In genomic region chr7:94908204-94909022, GRCh38 we compare ENCODE assay signal across 8 cellular contexts. TPM values are rescaled to one million over a fixed set of nuclear protein-coding genes. Genes with fewer than 3 reads are reported as not detected.
A peak's percentile ranks its signal among the peaks of the same experiment; 100 is the strongest.
DNase-seq lines count a peak whose midpoint lies in the region; ATAC-seq, FAIRE-seq and TF ChIP-seq lines count a peak whose summit lies in the region.

No MANE protein-coding gene starts in this region.

- no peaks in the 10 kb centered on the region for H3K79me2 ChIP-seq in astrocyte (ENCODE audit: insufficient read depth, low read length)

- no peaks in the 10 kb centered on the region for H3K27me3 Mint-ChIP-seq in astrocyte (ENCODE audit: low read depth, unreplicated experiment)
- H3K27me3 Mint-ChIP-seq in activated naive CD4-positive, alpha-beta T cell treated with anti-CD3 and anti-CD28 coated beads, Interleukin-2, amount 10 ng/mL, durations not matched to agents 7 days and 5 days: peaks cover 35% of the 10 kb centered on the region

- DNase-seq in DMS53 (lab: John Stamatoyannopoulos, UW): peak; percentile 83
- peak; percentile 65 for DNase-seq in NCI-H128 (lab: John Stamatoyannopoulos, UW; ENCODE audit: unreplicated experiment)
- peak; percentile 8 for DNase-seq in astrocyte (ENCODE audit: low read depth)
- DNase-seq in renal cortical epithelial cell (ENCODE audit: low read depth): peak; percentile 26
- DNase-seq in activated naive CD4-positive, alpha-beta T cell treated with anti-CD3 and anti-CD28 coated beads, Interleukin-2, amount 10 ng/mL, durations not matched to agents 7 days and 5 days: no peak

- no peaks in the 10 kb centered on the region for H3K27me3 ChIP-seq in astrocyte (ENCODE audit: insufficient read depth, low read length)

- H3K4me2 ChIP-seq in astrocyte (ENCODE audit: low read length): peak overlapping the region; percentile 90

- H2AFZ ChIP-seq in astrocyte (ENCODE audit: low read depth, low read length): peak overlapping the region; percentile 93

- H3K4me3 Mint-ChIP-seq in astrocyte (ENCODE audit: unreplicated experiment): peak overlapping the region; percentile 90
- H3K4me3 Mint-ChIP-seq in activated naive CD4-positive, alpha-beta T cell treated with anti-CD3 and anti-CD28 coated beads, Interleukin-2, amount 10 ng/mL, durations not matched to agents 7 days and 5 days: no peak overlapping the region

- peaks cover 4% of the 10 kb centered on the region for H3K4me1 Mint-ChIP-seq in astrocyte (ENCODE audit: low read depth, unreplicated experiment)
- no peaks in the 10 kb centered on the region for H3K4me1 Mint-ChIP-seq in activated naive CD4-positive, alpha-beta T cell treated with anti-CD3 and anti-CD28 coated beads, Interleukin-2, amount 10 ng/mL, durations not matched to agents 7 days and 5 days

- no peak for ATAC-seq in GM19397 (IDR thresholded peaks at IDR 0.05; ENCODE audit: unreplicated experiment)
- no peak for ATAC-seq in HG03439 (IDR thresholded peaks at IDR 0.05; ENCODE audit: unreplicated experiment)

- no peaks in the 10 kb centered on the region for H3K36me3 Mint-ChIP-seq in astrocyte (ENCODE audit: low read depth, unreplicated experiment)
- no peaks in the 10 kb centered on the region for H3K36me3 Mint-ChIP-seq in activated naive CD4-positive, alpha-beta T cell treated with anti-CD3 and anti-CD28 coated beads, Interleukin-2, amount 10 ng/mL, durations not matched to agents 7 days and 5 days

- H3K4me3 ChIP-seq in astrocyte (ENCODE audit: insufficient read depth, low read depth, low read length) (peak overlapping the region; percentile 71), iPS-11a (ENCODE audit: low read depth, low read length) (peak overlapping the region; percentile 60)

- H3K27ac Mint-ChIP-seq in astrocyte (ENCODE audit: unreplicated experiment): peak overlapping the region; percentile 16
- no peak overlapping the region for H3K27ac Mint-ChIP-seq in activated naive CD4-positive, alpha-beta T cell treated with anti-CD3 and anti-CD28 coated beads, Interleukin-2, amount 10 ng/mL, durations not matched to agents 7 days and 5 days

- no peaks in the 10 kb centered on the region for H3K9me3 Mint-ChIP-seq in astrocyte (ENCODE audit: unreplicated experiment)
- no peaks in the 10 kb centered on the region for H3K9me3 Mint-ChIP-seq in activated naive CD4-positive, alpha-beta T cell treated with anti-CD3 and anti-CD28 coated beads, Interleukin-2, amount 10 ng/mL, durations not matched to agents 7 days and 5 days

- no peaks in the 10 kb centered on the region for H4K20me1 ChIP-seq in astrocyte (ENCODE audit: insufficient read depth, low read length)

- no peak for FAIRE-seq in astrocyte (lab: Jason Lieb, UNC)

- H3K9me3 ChIP-seq in astrocyte (ENCODE audit: insufficient read depth, low read depth, low read length): no peaks in the 10 kb centered on the region

- H3K27ac ChIP-seq in astrocyte (ENCODE audit: low read depth, low read length): no peak overlapping the region

- CTCF ChIA-PET in activated naive CD4-positive, alpha-beta T cell treated with anti-CD3 and anti-CD28 coated beads, Interleukin-2, amount 10 ng/mL, durations not matched to agents 7 days and 5 days (lab: Charles Lee): no interaction called here

- peaks cover 6% of the 10 kb centered on the region for H3K4me1 ChIP-seq in astrocyte (ENCODE audit: insufficient read depth, low read length)

- no peak for TF ChIP-seq CTCF in astrocyte (IDR thresholded peaks at IDR 0.05; ENCODE audit: insufficient read depth, low read depth, low read length)

- no peaks in the 10 kb centered on the region for H3K36me3 ChIP-seq in astrocyte (ENCODE audit: insufficient read depth, low read length)

- peak overlapping the region; percentile 69 for H3K9ac ChIP-seq in astrocyte (ENCODE audit: low read length)

RNA-seq across cellular contexts. Expression of gene PPP1R9A, which starts 1.0 kb away (rescaled TPM):
- total RNA-seq in astrocyte (5.1 and 7.5 TPM in 2 replicates), renal cortical epithelial cell (32.8 and 56.6 TPM in 2 replicates)
